8 cellular contexts compared by ENCODE assay signal in the genomic region with DNA sequence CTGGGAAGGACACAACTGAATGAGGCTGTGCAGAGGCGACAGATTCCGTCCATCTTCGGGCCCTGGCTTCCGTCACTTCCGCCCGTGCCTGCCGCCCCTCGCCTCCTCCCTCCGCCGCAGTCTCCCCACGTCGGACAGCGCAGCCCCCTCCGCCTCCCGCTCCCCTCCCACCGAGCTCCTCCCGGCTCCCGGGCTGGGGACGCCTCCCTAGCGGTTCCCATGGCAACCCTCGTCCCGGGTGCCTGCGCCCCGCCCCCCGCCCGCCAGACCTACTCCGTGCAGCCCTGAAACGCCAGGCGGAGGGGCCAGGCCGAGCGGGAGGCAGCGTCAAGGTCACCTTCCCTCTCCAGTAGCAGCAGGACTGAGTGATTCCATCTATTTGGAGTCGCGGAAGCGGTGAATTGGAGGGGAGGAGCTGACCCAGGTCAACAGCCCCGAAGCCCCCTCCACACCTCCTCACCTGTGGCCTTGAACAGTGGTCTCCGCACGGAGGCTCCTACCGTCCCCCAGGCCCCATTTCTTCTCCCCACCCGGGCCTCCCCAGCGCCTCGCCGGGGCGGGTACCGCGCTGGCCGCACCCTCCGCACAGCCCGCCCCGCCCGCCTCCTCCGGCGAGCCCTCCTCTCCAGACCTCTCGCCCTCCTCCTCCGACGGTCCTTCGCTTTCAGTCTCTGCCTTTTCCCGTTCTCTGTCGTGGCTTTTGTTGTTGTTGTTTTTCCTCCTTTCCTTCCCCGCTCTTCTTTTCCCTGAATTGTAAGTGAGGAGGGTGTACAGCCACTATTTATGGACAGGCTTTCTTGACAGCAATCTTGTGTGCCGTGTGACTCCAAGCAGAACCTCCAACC. TPM values are rescaled to one million over a fixed set of nuclear protein-coding genes. Genes with fewer than 3 reads are reported as not detected.
A peak's percentile ranks its signal among the peaks of the same experiment; 100 is the strongest.
DNase-seq lines count a peak whose midpoint lies in the region; ATAC-seq and TF ChIP-seq lines count a peak whose summit lies in the region.

No MANE protein-coding gene starts in this region.

- no peaks in the 10 kb centered on the region for H3K9me3 Mint-ChIP-seq in activated T-cell treated with anti-CD3 and anti-CD28 coated beads, Interleukin-2, amount 50 U/mL, for 4 hours
- no peaks in the 10 kb centered on the region for H3K9me3 Mint-ChIP-seq in stimulated activated naive CD8-positive, alpha-beta T cell treated with anti-CD3 and anti-CD28 coated beads, Interleukin-15, amount 100 ng/mL, for 72 hours

- peak overlapping the region; percentile 87 for H3K56ac ChIP-seq in IMR-90 (ENCODE audit: extremely low read depth, insufficient read depth, low read length)

- peak overlapping the region; percentile 84 to 88; a peak in 3 of 4 replicates for H4K8ac ChIP-seq in IMR-90 (ENCODE audit: low read depth in 2 of 2, low read length in 2 of 2)

- peak overlapping the region; percentile 88 for H4K91ac ChIP-seq in IMR-90 (ENCODE audit: insufficient read depth, low read depth, low read length)

- no peaks in the 10 kb centered on the region for H3K79me2 ChIP-seq in OCI-LY1 (ENCODE audit: insufficient read depth, low read length)

- peak overlapping the region; percentile 95 for H3K14ac ChIP-seq in IMR-90 (replicated peaks; ENCODE audit: low read depth, low read length)

- H2AK5ac ChIP-seq in IMR-90 (ENCODE audit: low read depth, low read length) = peak overlapping the region; percentile 83

- H3K4me2 ChIP-seq in IMR-90 (ENCODE audit: low read depth, low read length) (peak overlapping the region; percentile 90), OCI-LY1 (ENCODE audit: low read length) (peak overlapping the region; percentile 82)

- no peaks in the 10 kb centered on the region for H3K27me3 Mint-ChIP-seq in activated T-cell treated with anti-CD3 and anti-CD28 coated beads, Interleukin-2, amount 50 U/mL, for 4 hours (ENCODE audit: low read depth)
- H3K27me3 Mint-ChIP-seq in stimulated activated naive CD8-positive, alpha-beta T cell treated with anti-CD3 and anti-CD28 coated beads, Interleukin-15, amount 100 ng/mL, for 72 hours = peaks cover 6% of the 10 kb centered on the region

- H3K18ac ChIP-seq in IMR-90 (ENCODE audit: low read depth, low read length) = peak overlapping the region; percentile 67

- TF ChIP-seq RAD21 in IMR-90 (IDR thresholded peaks at IDR 0.05; ENCODE audit: low read length) = no peak

- H3K23ac ChIP-seq in IMR-90 (ENCODE audit: low read depth, low read length) = peak overlapping the region; percentile 91

- peak overlapping the region; percentile 88 for H3K9ac ChIP-seq in IMR-90 (ENCODE audit: low read depth, low read length)
- peak overlapping the region; percentile 92 for H3K9ac ChIP-seq in OCI-LY1 (ENCODE audit: low read length)

- H3K27me3 ChIP-seq in IMR-90 (ENCODE audit: control insufficient read depth, insufficient read depth, low read length) (no peaks in the 10 kb centered on the region), OCI-LY1 (ENCODE audit: insufficient read depth, low read length) (no peaks in the 10 kb centered on the region), esophagus (ENCODE audit: control insufficient read depth in 1 of 2, insufficient read depth in 2 of 2, low read length in 2 of 2) (no peaks in the 10 kb centered on the region)

- peaks cover 14% of the 10 kb centered on the region for H3K4me1 Mint-ChIP-seq in activated T-cell treated with anti-CD3 and anti-CD28 coated beads, Interleukin-2, amount 50 U/mL, for 4 hours (ENCODE audit: low read depth)
- H3K4me1 Mint-ChIP-seq in stimulated activated naive CD8-positive, alpha-beta T cell treated with anti-CD3 and anti-CD28 coated beads, Interleukin-15, amount 100 ng/mL, for 72 hours = peaks cover 19% of the 10 kb centered on the region

- peak overlapping the region; percentile 98 for H2AFZ ChIP-seq in IMR-90 (replicated peaks; ENCODE audit: low read length, poor library complexity)
- H2AFZ ChIP-seq in OCI-LY1 (ENCODE audit: low read length) = no peak overlapping the region

- TF ChIP-seq POLR2A in IMR-90 (IDR thresholded peaks at IDR 0.05; ENCODE audit: low read depth, low read length) = peak; percentile 9; the same call in 1 of the 2 replicates

- 0% methylated on average over 1 of the region's 61 CpGs; no CpG with 5 or more reads in 1 of the 2 experiments for WGBS in IMR-90 (ENCODE audit: extremely low coverage in 2 of 2, insufficient read length in 1 of 2), 2 experiments
- 1% methylated on average over 49 to 61 of the region's 61 CpGs for WGBS in esophagus, 2 donors

- POLR2A ChIA-PET in IMR-90 (lab: Charles Lee; ENCODE audit: unreplicated experiment) = interaction anchor here (1.7 kb wide), 1 partner anchor 17 kb away, joined by 4 read pairs; no protein-coding TSS in a partner anchor

- peaks cover 2% of the 10 kb centered on the region for H3K36me3 Mint-ChIP-seq in activated T-cell treated with anti-CD3 and anti-CD28 coated beads, Interleukin-2, amount 50 U/mL, for 4 hours (ENCODE audit: insufficient read depth)

- CTCF ChIA-PET in IMR-90 (lab: Yijun Ruan, JAX) = no interaction called here

- H4K5ac ChIP-seq in IMR-90 (ENCODE audit: low read depth, low read length) = peak overlapping the region; percentile 55

- no TSS peak for BruUV-seq in IMR-90 (replicated peaks; lab: Mats Ljungman, UMichigan)

- dilution Hi-C loops in IMR-90 (cut with HindIII; ENCODE audit: low sequenced_read_pairs, unreplicated experiment) = no loop called here

- no peaks in the 10 kb centered on the region for H3F3A ChIP-seq in OCI-LY1 (ENCODE audit: insufficient read depth, low read length)

- H3K9me2 ChIP-seq in OCI-LY1 (ENCODE audit: low read depth, low read length) = no peaks in the 10 kb centered on the region

- peaks cover 7% of the 10 kb centered on the region for H3K36me3 ChIP-seq in IMR-90 (ENCODE audit: control insufficient read depth, insufficient read depth, low read length)
- H3K36me3 ChIP-seq in OCI-LY1 (ENCODE audit: insufficient read depth, low read length) = peaks cover 9% of the 10 kb centered on the region
- no peaks in the 10 kb centered on the region for H3K36me3 ChIP-seq in esophagus (ENCODE audit: control insufficient read depth in 2 of 2, insufficient read depth in 2 of 2, low read length in 1 of 2)
- no peaks in the 10 kb centered on the region for H3K36me3 ChIP-seq in mucosa of descending colon (ENCODE audit: low read depth)

- 0 out of 3 replicates have a peak overlapping the region, but pooled peaks have one; percentile 30 for H2BK15ac ChIP-seq in IMR-90 (ENCODE audit: low read depth, low read length)

- peak overlapping the region; percentile 71 for H2BK120ac ChIP-seq in IMR-90 (ENCODE audit: low read depth, low read length)

- H4K20me1 ChIP-seq in IMR-90 (ENCODE audit: insufficient read depth, low read length) (peaks cover 9% of the 10 kb centered on the region), OCI-LY1 (ENCODE audit: insufficient read depth, low read length) (no peaks in the 10 kb centered on the region)

- H3K4me1 ChIP-seq in IMR-90 (ENCODE audit: control insufficient read depth, insufficient read depth, low read length) = peaks cover 8% of the 10 kb centered on the region
- H3K4me1 ChIP-seq in OCI-LY1 (ENCODE audit: insufficient read depth, low read length, severe bottlenecking) = peaks cover 13% of the 10 kb centered on the region
- H3K4me1 ChIP-seq in esophagus (ENCODE audit: control insufficient read depth in 2 of 2, insufficient read depth in 2 of 2, low read length in 1 of 2) = peaks cover 0 to 5% of the 10 kb centered on the region in 2 donors
- H3K4me1 ChIP-seq in mucosa of descending colon (ENCODE audit: low read depth) = peaks cover 5% of the 10 kb centered on the region

- DNase-seq in DMS79 treated with DMSO at 0.1 percent for 48 hours (lab: John Stamatoyannopoulos, UW) (peak; percentile 74), IMR-90 (peak; percentile 90), mucosa of descending colon (peak; percentile 82 to 92 (median 90))
- DNase-seq in activated T-cell treated with anti-CD3 and anti-CD28 coated beads, Interleukin-2, amount 50 U/mL, for 4 hours = peak; percentile 37
- peak; percentile 66 to 75 for DNase-seq in stimulated activated naive CD8-positive, alpha-beta T cell treated with anti-CD3 and anti-CD28 coated beads, Interleukin-15, amount 100 ng/mL, for 72 hours

- H3K27ac Mint-ChIP-seq in stimulated activated naive CD8-positive, alpha-beta T cell treated with anti-CD3 and anti-CD28 coated beads, Interleukin-15, amount 100 ng/mL, for 72 hours = peak overlapping the region; percentile 35 to 88

- TF ChIP-seq CTCF in IMR-90 (conservative IDR thresholded peaks at IDR 0.05; ENCODE audit: low read depth, low read length) = no peak
- no peak for TF ChIP-seq CTCF in OCI-LY1 (IDR thresholded peaks at IDR 0.05; ENCODE audit: low read length)
- TF ChIP-seq CTCF in mucosa of descending colon (IDR thresholded peaks at IDR 0.05) = no peak

- H3K4ac ChIP-seq in IMR-90 (ENCODE audit: low read depth, low read length) = peak overlapping the region; percentile 86

- H2BK5ac ChIP-seq in IMR-90 (ENCODE audit: low read depth, low read length, poor library complexity, severe bottlenecking) = peak overlapping the region; percentile 71

- H3K4me3 ChIP-seq in IMR-90 (ENCODE audit: insufficient read depth, low read depth, low read length) = peak overlapping the region; percentile 67
- peak overlapping the region; percentile 90 for H3K4me3 ChIP-seq in OCI-LY1 (ENCODE audit: low read depth, low read length, poor library complexity, severe bottlenecking)
- peak overlapping the region; percentile 56 to 63 for H3K4me3 ChIP-seq in esophagus (ENCODE audit: low read depth in 1 of 2, low read length in 2 of 2)
- H3K4me3 ChIP-seq in mucosa of descending colon = peak overlapping the region; percentile 46

- peaks cover 2% of the 10 kb centered on the region; the same call in 1 of the 2 replicates for H3K9me3 ChIP-seq in IMR-90 (ENCODE audit: control insufficient read depth, insufficient read depth, low read length)
- H3K9me3 ChIP-seq in OCI-LY1 (ENCODE audit: low read length) = no peaks in the 10 kb centered on the region
- H3K9me3 ChIP-seq in esophagus (ENCODE audit: control insufficient read depth in 2 of 2, insufficient read depth in 1 of 2, low read depth in 1 of 2, low read length in 1 of 2) = no peaks in the 10 kb centered on the region
- H3K9me3 ChIP-seq in mucosa of descending colon = no peaks in the 10 kb centered on the region

- H3K27ac ChIP-seq in IMR-90 (ENCODE audit: insufficient read depth, low read length) (peak overlapping the region; percentile 89), OCI-LY1 (ENCODE audit: low read depth, low read length, poor library complexity, severe bottlenecking) (peak overlapping the region; percentile 81), esophagus (ENCODE audit: low read depth in 2 of 2, low read length in 1 of 2) (peak overlapping the region; percentile 80 to 86)

- intact Hi-C loops in IMR-90 (cut with micrococcal nuclease) = no loop called here
- intact Hi-C loops in mucosa of descending colon (cut with DNase I, micrococcal nuclease) = no loop called here

- peaks cover 13% of the 10 kb centered on the region for H3K9me1 ChIP-seq in IMR-90 (ENCODE audit: insufficient read depth, low read length)

- H3K79me1 ChIP-seq in IMR-90 (ENCODE audit: low read depth in 1 of 2, low read length in 2 of 2) = peaks cover 14 to 30% of the 10 kb centered on the region in 2 experiments; a peak in 3 of 4 replicates

- peak overlapping the region; percentile 95 for H3K4me3 Mint-ChIP-seq in activated T-cell treated with anti-CD3 and anti-CD28 coated beads, Interleukin-2, amount 50 U/mL, for 4 hours
- peak overlapping the region; percentile 86 to 97 for H3K4me3 Mint-ChIP-seq in stimulated activated naive CD8-positive, alpha-beta T cell treated with anti-CD3 and anti-CD28 coated beads, Interleukin-15, amount 100 ng/mL, for 72 hours

- ATAC-seq in GM21576 (IDR thresholded peaks at IDR 0.05; ENCODE audit: unreplicated experiment) = peak; percentile 76
- peak; percentile 87 for ATAC-seq in IMR-90 (ENCODE audit: low read depth)
- ATAC-seq in activated T-cell treated with anti-CD3 and anti-CD28 coated beads, Interleukin-2, amount 50 U/mL, for 4 hours = peak; percentile 87
- ATAC-seq in mucosa of descending colon = peak; percentile 89
- ATAC-seq in stimulated activated naive CD8-positive, alpha-beta T cell treated with anti-CD3 and anti-CD28 coated beads, Interleukin-15, amount 100 ng/mL, for 72 hours = peak; percentile 83

- in situ Hi-C loops in IMR-90 (cut with MboI; ENCODE audit: low sequenced_read_pairs) = no loop called here

- H2AK9ac ChIP-seq in IMR-90 (replicated peaks; ENCODE audit: low read depth, low read length, poor library complexity) = peak overlapping the region; percentile 97

- H2BK20ac ChIP-seq in IMR-90 (ENCODE audit: low read depth, low read length) = no peak overlapping the region

RNA-seq across cellular contexts. Expression of a gene that starts 1.0 kb away (rescaled TPM):
- total RNA-seq in IMR-90 (2012; rRNA removed) (9.9 and 17.5 TPM in 2 replicates), mucosa of descending colon (10 to 100 TPM in 2 of 3 donors, 1 to 10 TPM in 1; 8.7 to 21.1 (median 13.1) TPM)
- polyA plus RNA-seq in IMR-90 (2012; rRNA removed) (75.1 and 101 TPM in 2 replicates), esophagus (1 to 10 TPM; 6.0 to 6.1 TPM)
- 67.5 and 73.6 TPM in 2 replicates for polyA plus RNA-seq in IMR-90 (2012; cell fraction: cytosol; rRNA removed)
- 35.0 and 62.6 TPM in 2 replicates for polyA plus RNA-seq in IMR-90 (2012; cell fraction: nucleus; rRNA removed; ENCODE audit: low replicate concordance)
- 1 to 10 TPM; 2.7 to 3.2 (median 2.8) TPM for total RNA-seq in activated T-cell treated with anti-CD3 and anti-CD28 coated beads, Interleukin-2, amount 50 U/mL, for 4 hours

RNA-seq across cellular contexts. Expression of a gene that starts 22.5 kb away (rescaled TPM):
- 1.1 TPM in 2 replicates for total RNA-seq in IMR-90 (2012; rRNA removed)
- 6.2 and 6.4 TPM in 2 replicates for polyA plus RNA-seq in IMR-90 (2012; rRNA removed)
- 9.7 and 10.0 TPM in 2 replicates for polyA plus RNA-seq in IMR-90 (2012; cell fraction: cytosol; rRNA removed)
- polyA plus RNA-seq in IMR-90 (2012; cell fraction: nucleus; rRNA removed; ENCODE audit: low replicate concordance) = 15.8 and 22.6 TPM in 2 replicates
- 1 to 10 TPM; 3.9 to 8.5 (median 6.4) TPM for total RNA-seq in activated T-cell treated with anti-CD3 and anti-CD28 coated beads, Interleukin-2, amount 50 U/mL, for 4 hours
- polyA plus RNA-seq in esophagus = 1 to 10 TPM; 2.2 to 2.4 TPM
- 10 to 100 TPM in 1 of 3 donors, 1 to 10 TPM in 2; 3.9 to 24.0 (median 4.5) TPM for total RNA-seq in mucosa of descending colon

RNA-seq across cellular contexts. Expression of a gene that starts 32.7 kb away (rescaled TPM):
- 15.0 and 18.5 TPM in 2 replicates for total RNA-seq in IMR-90 (2012; rRNA removed)
- polyA plus RNA-seq in IMR-90 (2012; rRNA removed) = 23.2 and 23.4 TPM in 2 replicates
- polyA plus RNA-seq in IMR-90 (2012; cell fraction: cytosol; rRNA removed) = 15.9 and 35.9 TPM in 2 replicates
- polyA plus RNA-seq in IMR-90 (2012; cell fraction: nucleus; rRNA removed; ENCODE audit: low replicate concordance) = 13.3 and 22.2 TPM in 2 replicates
- total RNA-seq in activated T-cell treated with anti-CD3 and anti-CD28 coated beads, Interleukin-2, amount 50 U/mL, for 4 hours = 10 to 100 TPM; 34.6 to 45.2 (median 37.0) TPM
- polyA plus RNA-seq in esophagus = 10 to 100 TPM in 1 of 2 donors, 1 to 10 TPM in 1; 7.6 to 21.1 TPM
- 1 to 10 TPM; 1.4 to 7.4 (median 3.4) TPM for total RNA-seq in mucosa of descending colon

RNA-seq across cellular contexts. Expression of a gene that starts 50.5 kb away (rescaled TPM):
- total RNA-seq in IMR-90 (2012; rRNA removed) = 10.9 and 13.9 TPM in 2 replicates
- polyA plus RNA-seq in IMR-90 (2012; rRNA removed) = 8.2 and 8.8 TPM in 2 replicates
- polyA plus RNA-seq in IMR-90 (2012; cell fraction: cytosol; rRNA removed) = 7.4 and 8.5 TPM in 2 replicates
- 5.2 and 7.5 TPM in 2 replicates for polyA plus RNA-seq in IMR-90 (2012; cell fraction: nucleus; rRNA removed; ENCODE audit: low replicate concordance)
- total RNA-seq in activated T-cell treated with anti-CD3 and anti-CD28 coated beads, Interleukin-2, amount 50 U/mL, for 4 hours = 10 to 100 TPM; 22.5 to 26.0 (median 25.5) TPM
- 1 to 10 TPM; 5.7 to 6.2 TPM for polyA plus RNA-seq in esophagus
- total RNA-seq in mucosa of descending colon = 10 to 100 TPM; 12.0 to 18.7 (median 12.6) TPM

RNA-seq across cellular contexts. Expression of a gene that starts 57.3 kb away (rescaled TPM):
- 1.1 and 2.0 TPM in 2 replicates for total RNA-seq in IMR-90 (2012; rRNA removed)
- 9.4 and 9.8 TPM in 2 replicates for polyA plus RNA-seq in IMR-90 (2012; rRNA removed)
- polyA plus RNA-seq in IMR-90 (2012; cell fraction: cytosol; rRNA removed) = 4.7 and 4.8 TPM in 2 replicates
- polyA plus RNA-seq in IMR-90 (2012; cell fraction: nucleus; rRNA removed; ENCODE audit: low replicate concordance) = 15.6 and 30.1 TPM in 2 replicates
- 1 to 10 TPM; 2.1 to 3.2 (median 3.0) TPM for total RNA-seq in activated T-cell treated with anti-CD3 and anti-CD28 coated beads, Interleukin-2, amount 50 U/mL, for 4 hours
- polyA plus RNA-seq in esophagus = 1 to 10 TPM; 1.9 TPM
- total RNA-seq in mucosa of descending colon = 10 to 100 TPM in 2 of 3 donors, 1 to 10 TPM in 1; 6.8 to 12.1 (median 11.3) TPM

Comparison
In these comparisons a context has a peak if more than half of its experiments do, and no peak if none do; other contexts are left out.
1. Peak in every context shown above with its lines: DNase-seq, ATAC-seq, H3K4me3 ChIP-seq and H3K27ac ChIP-seq.
2. DNase-seq: peak in every context shown above with its lines; median percentile 90 in IMR-90; 90 in mucosa of descending colon; 74 in DMS79 treated with DMSO at 0.1 percent for 48 hours; 70 in stimulated activated naive CD8-positive, alpha-beta T cell treated with anti-CD3 and anti-CD28 coated beads, Interleukin-15, amount 100 ng/mL, for 72 hours; 37 in activated T-cell treated with anti-CD3 and anti-CD28 coated beads, Interleukin-2, amount 50 U/mL, for 4 hours.